Comparison of ENCODE assay signal across 28 cellular contexts in genomic region chr21:42906222-42906621, GRCh38. TPM values are rescaled to one million over a fixed set of nuclear protein-coding genes. Genes with fewer than 3 reads are reported as not detected.
DNase-seq lines count a peak whose midpoint lies in the region; ATAC-seq and TF ChIP-seq lines count a peak whose summit lies in the region.
"Had no signal": no experiment of that assay in that cellular context is flagged by ENCODE, and none has a peak within 500 bp of the region (broad histone marks: within the 10 kb centered on the region; RNA-seq: fewer than 3 reads in every experiment).

No MANE protein-coding gene starts in this region.

- no peak for DNase-seq in MCF 10A (ENCODE audit: unreplicated experiment)
- no peak for DNase-seq in breast epithelium (ENCODE audit: low spot score in 2 of 2)
- DNase-seq in Ammon's horn (ENCODE audit: low spot score): peak; percentile 58
- DNase-seq in endothelial cell (ENCODE audit: low spot score): no peak
- DNase-seq in stimulated activated naive B cell treated with anti-CD40 and anti-IgM and Interleukin-4, amounts not matched to agents 10 μg/mL and 1 μg/mL and 100 μg/mL, for 72 hours: no peak
- DNase-seq in uterus: no peak
- DNase-seq: AML-193; BE2C; C1 segment of cervical spinal cord; CD4-positive, alpha-beta memory T cell; CD4-positive, CD25-positive, alpha-beta regulatory T cell; CD8-positive, alpha-beta memory T cell; COR-L47; DMS 273 treated with DMSO at 0.1 percent for 48 hours; DMS153; DMS53; DMS79; DND-41; EL; GDM1 had no signal

- CTCF ChIA-PET in MCF 10A (lab: Yijun Ruan, JAX): no interaction called here

- H3K4me3 ChIP-seq in breast epithelium: no peak overlapping the region
- no peak overlapping the region for H3K4me3 ChIP-seq in uterus
- H3K4me3 ChIP-seq: A549, BLaER1, GM12878 had no signal

- H3K27ac Mint-ChIP-seq in MCF 10A (ENCODE audit: low read depth, unreplicated experiment) (peak overlapping the region; percentile 27), endothelial cell (ENCODE audit: unreplicated experiment) (no peak overlapping the region)
- H3K27ac Mint-ChIP-seq in stimulated activated naive B cell treated with anti-CD40 and anti-IgM and Interleukin-4, amounts not matched to agents 10 μg/mL and 1 μg/mL and 100 μg/mL, for 72 hours: peak overlapping the region; percentile 32
- H3K27ac Mint-ChIP-seq: CD4-positive, CD25-positive, alpha-beta regulatory T cell had no signal

- TF ChIP-seq POLR2A in breast epithelium (IDR thresholded peaks at IDR 0.05) (no peak), uterus (IDR thresholded peaks at IDR 0.05) (no peak)

- no peaks in the 10 kb centered on the region for H3K9me3 ChIP-seq in breast epithelium
- H3K9me3 ChIP-seq in uterus: no peaks in the 10 kb centered on the region
- H3K9me3 ChIP-seq: A549, BE2C had no signal

- POLR2A ChIA-PET in MCF 10A (lab: Yijun Ruan, JAX): interaction anchor here (0.6 kb wide), 1 partner anchor 76 kb away, joined by 3 read pairs; no protein-coding TSS in a partner anchor

- peaks cover 5% of the 10 kb centered on the region for H3K36me3 ChIP-seq in breast epithelium
- no peaks in the 10 kb centered on the region for H3K36me3 ChIP-seq in uterus

- TF ChIP-seq CTCF in MCF 10A (IDR thresholded peaks at IDR 0.05; ENCODE audit: unreplicated experiment) (no peak), breast epithelium (IDR thresholded peaks at IDR 0.05) (no peak), endothelial cell (IDR thresholded peaks at IDR 0.05; ENCODE audit: unreplicated experiment) (no peak), uterus (IDR thresholded peaks at IDR 0.05) (no peak)

- no peaks in the 10 kb centered on the region for H3K4me1 ChIP-seq in breast epithelium
- H3K4me1 ChIP-seq in uterus: no peaks in the 10 kb centered on the region
- H3K4me1 ChIP-seq: A549, BE2C, BLaER1 had no signal

- intact Hi-C loops in MCF 10A (cut with micrococcal nuclease): no loop called here
- intact Hi-C loops in breast epithelium (cut with DNase I; ENCODE audit: low total_unique reads): no loop called here
- intact Hi-C loops in uterus (cut with DNase I; ENCODE audit: low total_unique reads): no loop called here

- H3K27me3 Mint-ChIP-seq in MCF 10A (ENCODE audit: insufficient read depth, unreplicated experiment) (no peaks in the 10 kb centered on the region), endothelial cell (ENCODE audit: unreplicated experiment) (peaks cover 2% of the 10 kb centered on the region)
- H3K27me3 Mint-ChIP-seq in stimulated activated naive B cell treated with anti-CD40 and anti-IgM and Interleukin-4, amounts not matched to agents 10 μg/mL and 1 μg/mL and 100 μg/mL, for 72 hours: no peaks in the 10 kb centered on the region
- H3K27me3 Mint-ChIP-seq: CD4-positive, alpha-beta memory T cell; CD4-positive, CD25-positive, alpha-beta regulatory T cell; CD8-positive, alpha-beta memory T cell had no signal

- no peaks in the 10 kb centered on the region for H3K27me3 ChIP-seq in breast epithelium
- no peaks in the 10 kb centered on the region for H3K27me3 ChIP-seq in uterus
- H3K27me3 ChIP-seq: BE2C, BLaER1 had no signal

- H3K4me3 Mint-ChIP-seq in MCF 10A (ENCODE audit: unreplicated experiment): no peak overlapping the region
- H3K4me3 Mint-ChIP-seq in endothelial cell (ENCODE audit: unreplicated experiment): peak overlapping the region; percentile 80
- no peak overlapping the region for H3K4me3 Mint-ChIP-seq in stimulated activated naive B cell treated with anti-CD40 and anti-IgM and Interleukin-4, amounts not matched to agents 10 μg/mL and 1 μg/mL and 100 μg/mL, for 72 hours
- H3K4me3 Mint-ChIP-seq: CD14-positive monocyte; CD4-positive, alpha-beta memory T cell; CD4-positive, CD25-positive, alpha-beta regulatory T cell; CD8-positive, alpha-beta memory T cell had no signal

- H3K4me1 Mint-ChIP-seq in MCF 10A (ENCODE audit: insufficient read depth, unreplicated experiment) (no peaks in the 10 kb centered on the region), endothelial cell (ENCODE audit: unreplicated experiment) (no peaks in the 10 kb centered on the region)
- H3K4me1 Mint-ChIP-seq in stimulated activated naive B cell treated with anti-CD40 and anti-IgM and Interleukin-4, amounts not matched to agents 10 μg/mL and 1 μg/mL and 100 μg/mL, for 72 hours: no peaks in the 10 kb centered on the region
- H3K4me1 Mint-ChIP-seq: CD14-positive monocyte had no signal

- no peak for ATAC-seq in stimulated activated naive B cell treated with anti-CD40 and anti-IgM and Interleukin-4, amounts not matched to agents 10 μg/mL and 1 μg/mL and 100 μg/mL, for 72 hours (replicated peaks)
- no peak for ATAC-seq in activated CD4-positive, CD25-positive, alpha-beta regulatory T cell treated with anti-CD3 and anti-CD28 coated beads, Interleukin-2, amount 50 U/mL, for 24 hours
- ATAC-seq: A549, GM12878 had no signal

- H3K36me3 Mint-ChIP-seq in MCF 10A (ENCODE audit: insufficient read depth, unreplicated experiment): peaks cover 100% of the 10 kb centered on the region
- H3K36me3 Mint-ChIP-seq in endothelial cell (ENCODE audit: low read depth, unreplicated experiment): peaks cover 28% of the 10 kb centered on the region
- H3K36me3 Mint-ChIP-seq in stimulated activated naive B cell treated with anti-CD40 and anti-IgM and Interleukin-4, amounts not matched to agents 10 μg/mL and 1 μg/mL and 100 μg/mL, for 72 hours: peaks cover 27 to 45% of the 10 kb centered on the region in 2 donors

- no TSS peak for BruUV-seq in MCF 10A (replicated peaks; lab: Mats Ljungman, UMichigan)

- H3K27ac ChIP-seq in breast epithelium: no peak overlapping the region
- H3K27ac ChIP-seq in uterus: no peak overlapping the region
- H3K27ac ChIP-seq: 22Rv1, A549, BLaER1 had no signal

- H3K9me3 Mint-ChIP-seq in MCF 10A (ENCODE audit: unreplicated experiment) (no peaks in the 10 kb centered on the region), endothelial cell (ENCODE audit: unreplicated experiment) (peaks cover 4% of the 10 kb centered on the region)
- peaks cover 0 to 5% of the 10 kb centered on the region in 2 donors for H3K9me3 Mint-ChIP-seq in stimulated activated naive B cell treated with anti-CD40 and anti-IgM and Interleukin-4, amounts not matched to agents 10 μg/mL and 1 μg/mL and 100 μg/mL, for 72 hours
- H3K9me3 Mint-ChIP-seq: CD14-positive monocyte; CD4-positive, alpha-beta memory T cell; CD4-positive, CD25-positive, alpha-beta regulatory T cell; CD8-positive, alpha-beta memory T cell had no signal

RNA-seq across cellular contexts. Expression of gene NDUFV3, which starts 13.1 kb away (rescaled TPM):
- total RNA-seq in MCF 10A (2022) (70.0 and 79.7 TPM in 2 replicates), breast epithelium (10 to 100 TPM; 49.9 to 62.9 (median 51.1) TPM), endothelial cell (ENCODE audit: unreplicated experiment) (28.1 TPM), uterus (10 to 100 TPM; 41.5 to 55.9 (median 45.7) TPM)

RNA-seq across cellular contexts. Expression of gene ERVH48-1, which starts 19.2 kb away (rescaled TPM):
- total RNA-seq in MCF 10A (2022) (not detected in 2 replicates), breast epithelium (not detected), endothelial cell (ENCODE audit: unreplicated experiment) (20.5 TPM), uterus (not detected)
- total RNA-seq: A172; CD4-positive, alpha-beta memory T cell; CD4-positive, CD25-positive, alpha-beta regulatory T cell; CD8-positive, alpha-beta memory T cell; Daoy; GM12878 had no signal

RNA-seq across cellular contexts. Expression of gene WDR4, which starts 26.9 kb away (rescaled TPM):
- total RNA-seq in MCF 10A (2022): 20.7 and 34.4 TPM in 2 replicates
- 10 to 100 TPM in 2 of 3 donors, 1 to 10 TPM in 1; 6.2 to 16.4 (median 12.7) TPM for total RNA-seq in breast epithelium
- 14.3 TPM for total RNA-seq in endothelial cell (ENCODE audit: unreplicated experiment)
- total RNA-seq in uterus: 10 to 100 TPM in 2 of 4 donors, 1 to 10 TPM in 1, not detected in 1; 6.4 to 19.1 (median 17.8) TPM

Comparison
In these comparisons a context has a peak if more than half of its experiments do, and no peak if none do; other contexts are left out.
1. RNA of gene ERVH48-1, which starts 19.2 kb away (total RNA-seq): 20.5 TPM in endothelial cell (single experiment); not detected in MCF 10A, not detected in breast epithelium and not detected in uterus; every median in the first group is over 10 times any median in the second.